Comparison of ENCODE assay signal across 1 cellular context in genomic region chr12:67748761-67749075, GRCh38.
TF ChIP-seq lines count a peak whose summit lies in the region.

No MANE protein-coding gene starts in this region.

TF ChIP-seq in HCT116, 20 proteins besides CTCF, POLR2A, EP300 and RAD21 (continued from another document):
- no peak for TF ChIP-seq REST (IDR thresholded peaks at IDR 0.05; ENCODE audit: low read depth)
TF ChIP-seq in HCT116: peak in this region for 0.
